ENCODE assay signal across 1 cellular context in the genomic region with DNA sequence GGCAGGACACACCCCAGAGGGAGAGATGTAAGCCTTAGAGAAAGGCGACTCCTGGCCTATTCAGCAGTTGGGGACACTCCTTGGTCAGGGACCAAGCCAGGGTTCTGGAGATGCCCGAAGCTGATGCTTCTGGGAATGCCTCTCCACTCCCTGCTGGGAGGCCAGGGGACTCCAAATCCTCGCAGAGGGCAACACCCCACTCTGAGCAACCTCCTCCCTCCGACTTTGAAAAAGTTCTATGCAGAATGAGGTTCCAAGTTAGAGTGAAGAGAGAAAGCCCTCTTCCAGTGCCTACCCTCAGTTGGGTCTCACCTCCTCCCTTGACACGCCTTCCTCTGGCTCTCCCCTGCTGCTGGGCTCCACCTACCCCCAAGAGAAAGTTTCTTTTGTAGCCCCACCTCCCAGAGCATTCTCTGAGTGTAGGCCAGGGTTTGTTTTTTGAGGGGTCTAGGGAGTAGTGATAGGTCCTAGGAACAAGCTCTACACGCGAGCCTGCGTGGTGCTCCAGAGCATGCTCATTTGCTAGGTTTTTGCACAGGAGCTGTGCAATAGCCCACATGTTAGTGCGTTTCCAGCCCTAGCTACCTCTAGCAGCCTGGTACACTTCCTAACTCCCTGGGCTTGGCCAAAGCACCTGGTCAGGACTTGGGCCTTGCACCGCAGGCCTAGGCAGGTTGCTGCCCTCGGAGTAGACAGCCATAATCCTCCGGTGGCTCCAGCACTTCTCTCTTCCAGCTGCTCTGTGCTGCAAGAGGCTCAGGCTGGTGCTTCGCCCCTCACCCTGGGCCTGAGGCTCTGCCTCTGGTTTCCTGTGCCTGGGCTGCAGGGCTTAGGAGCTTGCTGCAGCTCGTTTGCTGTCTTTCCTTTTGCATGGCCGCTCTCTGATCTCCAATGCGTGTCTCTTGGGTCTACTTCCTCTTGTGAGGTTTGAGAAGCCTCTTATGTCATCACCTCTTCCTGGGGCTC.
TF ChIP-seq lines count a peak whose summit lies in the region.

No MANE protein-coding gene starts in this region.

TF ChIP-seq in WTC11, 78 proteins besides CTCF, POLR2A, EP300 and RAD21 (continued from another document):
- TF ChIP-seq, protein P1, sequence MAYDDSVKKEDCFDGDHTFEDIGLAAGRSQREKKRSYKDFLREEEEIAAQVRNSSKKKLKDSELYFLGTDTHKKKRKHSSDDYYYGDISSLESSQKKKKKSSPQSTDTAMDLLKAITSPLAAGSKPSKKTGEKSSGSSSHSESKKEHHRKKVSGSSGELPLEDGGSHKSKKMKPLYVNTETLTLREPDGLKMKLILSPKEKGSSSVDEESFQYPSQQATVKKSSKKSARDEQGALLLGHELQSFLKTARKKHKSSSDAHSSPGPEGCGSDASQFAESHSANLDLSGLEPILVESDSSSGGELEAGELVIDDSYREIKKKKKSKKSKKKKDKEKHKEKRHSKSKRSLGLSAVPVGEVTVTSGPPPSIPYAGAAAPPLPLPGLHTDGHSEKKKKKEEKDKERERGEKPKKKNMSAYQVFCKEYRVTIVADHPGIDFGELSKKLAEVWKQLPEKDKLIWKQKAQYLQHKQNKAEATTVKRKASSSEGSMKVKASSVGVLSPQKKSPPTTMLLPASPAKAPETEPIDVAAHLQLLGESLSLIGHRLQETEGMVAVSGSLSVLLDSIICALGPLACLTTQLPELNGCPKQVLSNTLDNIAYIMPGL (CRISPR knock-in tag; IDR thresholded peaks at IDR 0.05): no peak
- TF ChIP-seq, protein P2, sequence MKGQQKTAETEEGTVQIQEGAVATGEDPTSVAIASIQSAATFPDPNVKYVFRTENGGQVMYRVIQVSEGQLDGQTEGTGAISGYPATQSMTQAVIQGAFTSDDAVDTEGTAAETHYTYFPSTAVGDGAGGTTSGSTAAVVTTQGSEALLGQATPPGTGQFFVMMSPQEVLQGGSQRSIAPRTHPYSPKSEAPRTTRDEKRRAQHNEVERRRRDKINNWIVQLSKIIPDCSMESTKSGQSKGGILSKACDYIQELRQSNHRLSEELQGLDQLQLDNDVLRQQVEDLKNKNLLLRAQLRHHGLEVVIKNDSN (CRISPR knock-in tag; IDR thresholded peaks at IDR 0.05): no peak
- TF ChIP-seq RELA (CRISPR knock-in tag; IDR thresholded peaks at IDR 0.05; ENCODE audit: borderline replicate concordance) (no peak), CREB1 (CRISPR knock-in tag; IDR thresholded peaks at IDR 0.05) (no peak), MYBL2 (CRISPR knock-in tag; IDR thresholded peaks at IDR 0.05) (no peak), FOXJ3 (CRISPR knock-in tag; IDR thresholded peaks at IDR 0.05; ENCODE audit: borderline replicate concordance) (no peak), ZNF219 (CRISPR knock-in tag; IDR thresholded peaks at IDR 0.05; ENCODE audit: borderline replicate concordance) (no peak), ZNF416 (CRISPR knock-in tag; IDR thresholded peaks at IDR 0.05) (no peak), TEAD1 (CRISPR knock-in tag; IDR thresholded peaks at IDR 0.05) (no peak), KAT7 (CRISPR knock-in tag; IDR thresholded peaks at IDR 0.05; ENCODE audit: borderline replicate concordance) (no peak)
- TF ChIP-seq, protein P3, sequence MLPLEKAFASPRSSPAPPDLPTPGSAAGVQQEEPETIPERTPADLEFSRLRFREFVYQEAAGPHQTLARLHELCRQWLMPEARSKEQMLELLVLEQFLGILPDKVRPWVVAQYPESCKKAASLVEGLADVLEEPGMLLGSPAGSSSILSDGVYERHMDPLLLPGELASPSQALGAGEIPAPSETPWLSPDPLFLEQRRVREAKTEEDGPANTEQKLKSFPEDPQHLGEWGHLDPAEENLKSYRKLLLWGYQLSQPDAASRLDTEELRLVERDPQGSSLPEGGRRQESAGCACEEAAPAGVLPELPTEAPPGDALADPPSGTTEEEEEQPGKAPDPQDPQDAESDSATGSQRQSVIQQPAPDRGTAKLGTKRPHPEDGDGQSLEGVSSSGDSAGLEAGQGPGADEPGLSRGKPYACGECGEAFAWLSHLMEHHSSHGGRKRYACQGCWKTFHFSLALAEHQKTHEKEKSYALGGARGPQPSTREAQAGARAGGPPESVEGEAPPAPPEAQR (CRISPR knock-in tag; IDR thresholded peaks at IDR 0.05): no peak
- TF ChIP-seq, protein P4, sequence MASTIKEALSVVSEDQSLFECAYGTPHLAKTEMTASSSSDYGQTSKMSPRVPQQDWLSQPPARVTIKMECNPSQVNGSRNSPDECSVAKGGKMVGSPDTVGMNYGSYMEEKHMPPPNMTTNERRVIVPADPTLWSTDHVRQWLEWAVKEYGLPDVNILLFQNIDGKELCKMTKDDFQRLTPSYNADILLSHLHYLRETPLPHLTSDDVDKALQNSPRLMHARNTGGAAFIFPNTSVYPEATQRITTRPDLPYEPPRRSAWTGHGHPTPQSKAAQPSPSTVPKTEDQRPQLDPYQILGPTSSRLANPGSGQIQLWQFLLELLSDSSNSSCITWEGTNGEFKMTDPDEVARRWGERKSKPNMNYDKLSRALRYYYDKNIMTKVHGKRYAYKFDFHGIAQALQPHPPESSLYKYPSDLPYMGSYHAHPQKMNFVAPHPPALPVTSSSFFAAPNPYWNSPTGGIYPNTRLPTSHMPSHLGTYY (CRISPR knock-in tag; IDR thresholded peaks at IDR 0.05): no peak
